ENCODE assay signal across 8 cellular contexts in the genomic region with DNA sequence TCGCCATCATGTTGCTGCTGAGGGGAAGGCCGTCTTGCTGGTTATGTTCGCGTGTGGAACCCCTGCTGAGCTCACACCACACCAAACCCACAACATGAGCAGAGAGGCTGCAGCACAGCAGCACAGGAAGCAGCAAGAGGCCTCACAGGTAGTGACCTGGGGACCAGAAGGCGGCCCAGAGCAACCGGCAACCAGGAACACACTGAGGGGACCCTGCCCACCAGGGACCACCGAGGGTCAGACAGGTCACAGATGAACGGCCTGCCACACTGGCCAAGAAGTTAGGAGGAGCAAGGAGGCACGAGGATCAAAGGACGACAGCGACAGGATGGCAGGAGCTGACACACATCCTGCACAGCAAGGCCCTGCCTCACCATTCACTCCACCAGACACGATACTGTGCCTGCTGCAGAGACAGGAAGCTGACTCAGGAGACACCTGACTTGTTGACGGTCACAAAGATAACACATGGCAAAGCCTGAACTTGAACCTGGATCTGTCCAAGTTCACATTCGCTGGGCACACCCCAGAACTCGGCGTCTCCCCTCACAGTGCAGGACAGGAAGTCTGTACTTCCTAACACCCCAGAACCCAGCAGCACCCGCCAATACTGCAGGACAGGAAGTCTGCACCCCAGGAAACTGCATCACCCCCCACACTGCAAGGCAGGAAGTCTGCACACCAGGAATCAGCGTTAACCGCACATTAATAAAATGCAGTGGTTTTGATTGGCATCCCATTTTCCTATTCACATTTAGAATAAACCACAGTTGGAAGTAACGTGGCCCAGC.
DNase-seq lines count a peak whose midpoint lies in the region; ATAC-seq and TF ChIP-seq lines count a peak whose summit lies in the region.

No MANE protein-coding gene starts in this region.

- no peaks in the 10 kb centered on the region for H3K9me3 Mint-ChIP-seq in activated T-helper 1 cell treated with anti-CD3 and anti-CD28 coated beads, Interleukin-12 subunit alpha, Interleukin-12 subunit beta, Interleukin-2, Interleukin-4 antibody, amounts not matched to agents 30 ng/mL and 10 ng/mL and 1 ng/mL, durations not matched to agents 14 hours and 24 hours and 36 hours

- no peak overlapping the region for H2AFZ ChIP-seq in PC-9

- peaks cover 4% of the 10 kb centered on the region for H3K36me3 Mint-ChIP-seq in activated T-helper 1 cell treated with anti-CD3 and anti-CD28 coated beads, Interleukin-12 subunit alpha, Interleukin-12 subunit beta, Interleukin-2, Interleukin-4 antibody, amounts not matched to agents 30 ng/mL and 10 ng/mL and 1 ng/mL, durations not matched to agents 14 hours and 24 hours and 36 hours (ENCODE audit: low read depth)

- peak overlapping the region; percentile 88 for H3K4me2 ChIP-seq in PC-9

- H3K4me3 Mint-ChIP-seq in activated T-helper 1 cell treated with anti-CD3 and anti-CD28 coated beads, Interleukin-12 subunit alpha, Interleukin-12 subunit beta, Interleukin-2, Interleukin-4 antibody, amounts not matched to agents 30 ng/mL and 10 ng/mL and 1 ng/mL, durations not matched to agents 14 hours and 24 hours and 36 hours = peak overlapping the region; percentile 77

- H3K79me2 ChIP-seq in PC-9 (ENCODE audit: low read depth) = peaks cover 98% of the 10 kb centered on the region

- peaks cover 76% of the 10 kb centered on the region for H3K4me1 ChIP-seq in PC-9 (replicated peaks; ENCODE audit: insufficient read depth)

- DNase-seq in GM13976 (ENCODE audit: low spot score) (peak; percentile 79), PC-9 (peak; percentile 72 to 86), Right ventricle myocardium inferior (ENCODE audit: missing footprints) (peak; percentile 56), superior temporal gyrus (ENCODE audit: extremely low spot score) (no peak), HuH-7.5 (ENCODE audit: low spot score) (no peak)
- peak; percentile 78 for DNase-seq in activated T-helper 1 cell treated with anti-CD3 and anti-CD28 coated beads, Interleukin-12 subunit alpha, Interleukin-12 subunit beta, Interleukin-2, Interleukin-4 antibody, amounts not matched to agents 30 ng/mL and 10 ng/mL and 1 ng/mL, durations not matched to agents 14 hours and 24 hours and 36 hours (ENCODE audit: low spot score)
- DNase-seq in stimulated activated CD4-positive, alpha-beta T cell treated with anti-CD3 and anti-CD28 coated beads, Interleukin-4, amount 100 ng/mL, for 1 hour = peak; percentile 65

- H3K4me3 ChIP-seq in PC-9 = peak overlapping the region; percentile 18; the same call in 1 of the 2 replicates

- peak overlapping the region; percentile 97 for H3K27ac Mint-ChIP-seq in activated T-helper 1 cell treated with anti-CD3 and anti-CD28 coated beads, Interleukin-12 subunit alpha, Interleukin-12 subunit beta, Interleukin-2, Interleukin-4 antibody, amounts not matched to agents 30 ng/mL and 10 ng/mL and 1 ng/mL, durations not matched to agents 14 hours and 24 hours and 36 hours

- TF ChIP-seq CTCF in GM13976 (IDR thresholded peaks at IDR 0.05; ENCODE audit: borderline replicate concordance, control extremely low read depth, extremely low read depth, insufficient read depth, missing control alignments) = no peak
- TF ChIP-seq CTCF in PC-9 (conservative IDR thresholded peaks at IDR 0.05) = no peak

- in situ Hi-C loops in GM13976 (cut with MboI; ENCODE audit: low sequenced_read_pairs, unreplicated experiment) = no loop called here

- peaks cover 94% of the 10 kb centered on the region for H4K20me1 ChIP-seq in PC-9 (ENCODE audit: insufficient read depth)

- no peaks in the 10 kb centered on the region for H3K9me3 ChIP-seq in PC-9 (ENCODE audit: insufficient read depth, low read depth)

- CTCF ChIA-PET in PC-9 (lab: Charles Lee) = interaction anchor here (0.7 kb wide), 1 partner anchor 193 kb away, joined by 3 read pairs; no protein-coding TSS in a partner anchor

- POLR2A ChIA-PET in PC-9 (lab: Charles Lee; ENCODE audit: unreplicated experiment) = no interaction called here

- H3K4me1 Mint-ChIP-seq in activated T-helper 1 cell treated with anti-CD3 and anti-CD28 coated beads, Interleukin-12 subunit alpha, Interleukin-12 subunit beta, Interleukin-2, Interleukin-4 antibody, amounts not matched to agents 30 ng/mL and 10 ng/mL and 1 ng/mL, durations not matched to agents 14 hours and 24 hours and 36 hours (ENCODE audit: low read depth) = peaks cover 77% of the 10 kb centered on the region

- no TSS peak for BruUV-seq in PC-9 (replicated peaks; lab: Mats Ljungman, UMichigan)

- H3K27me3 Mint-ChIP-seq in activated T-helper 1 cell treated with anti-CD3 and anti-CD28 coated beads, Interleukin-12 subunit alpha, Interleukin-12 subunit beta, Interleukin-2, Interleukin-4 antibody, amounts not matched to agents 30 ng/mL and 10 ng/mL and 1 ng/mL, durations not matched to agents 14 hours and 24 hours and 36 hours (ENCODE audit: insufficient read depth) = no peaks in the 10 kb centered on the region

- intact Hi-C loops in PC-9 (cut with micrococcal nuclease; ENCODE audit: unreplicated experiment) = no loop called here
- intact Hi-C loops in activated T-helper 1 cell treated with anti-CD3 and anti-CD28 coated beads, Interleukin-12 subunit alpha, Interleukin-12 subunit beta, Interleukin-2, Interleukin-4 antibody, amounts not matched to agents 30 ng/mL and 10 ng/mL and 1 ng/mL, durations not matched to agents 14 hours and 24 hours and 36 hours (cut with micrococcal nuclease) = loop anchor here (1.0 kb wide), 2 partner anchors 8 to 193 kb away; no protein-coding TSS in a partner anchor
- intact Hi-C loops in Right ventricle myocardium inferior (cut with DNase I) = no loop called here

- peak overlapping the region; percentile 45 for H3K27ac ChIP-seq in PC-9

- no peak for ATAC-seq in Right ventricle myocardium inferior
- ATAC-seq in GM18502 (IDR thresholded peaks at IDR 0.05; ENCODE audit: poor library complexity, unreplicated experiment) = no peak

- peaks cover 16% of the 10 kb centered on the region; the same call in 1 of the 2 replicates for H3K36me3 ChIP-seq in PC-9 (ENCODE audit: low read depth)

- H3K9me2 ChIP-seq in PC-9 (ENCODE audit: insufficient read depth) = no peaks in the 10 kb centered on the region

- peaks cover 76% of the 10 kb centered on the region for H3F3A ChIP-seq in PC-9 (ENCODE audit: insufficient read depth, low read depth)

- H3K27me3 ChIP-seq in PC-9 (ENCODE audit: insufficient read depth, low read depth) = no peaks in the 10 kb centered on the region

Comparison
In these comparisons a context has a peak if more than half of its experiments do, and no peak if none do; other contexts are left out.
1. DNase-seq: peak in GM13976 (single experiment), PC-9 (2 of 2), activated T-helper 1 cell treated with anti-CD3 and anti-CD28 coated beads, Interleukin-12 subunit alpha, Interleukin-12 subunit beta, Interleukin-2, Interleukin-4 antibody, amounts not matched to agents 30 ng/mL and 10 ng/mL and 1 ng/mL, durations not matched to agents 14 hours and 24 hours and 36 hours (single experiment), Right ventricle myocardium inferior (single experiment) and stimulated activated CD4-positive, alpha-beta T cell treated with anti-CD3 and anti-CD28 coated beads, Interleukin-4, amount 100 ng/mL, for 1 hour (single experiment); none in superior temporal gyrus (single experiment) and HuH-7.5 (single experiment).